In the genomic region with DNA sequence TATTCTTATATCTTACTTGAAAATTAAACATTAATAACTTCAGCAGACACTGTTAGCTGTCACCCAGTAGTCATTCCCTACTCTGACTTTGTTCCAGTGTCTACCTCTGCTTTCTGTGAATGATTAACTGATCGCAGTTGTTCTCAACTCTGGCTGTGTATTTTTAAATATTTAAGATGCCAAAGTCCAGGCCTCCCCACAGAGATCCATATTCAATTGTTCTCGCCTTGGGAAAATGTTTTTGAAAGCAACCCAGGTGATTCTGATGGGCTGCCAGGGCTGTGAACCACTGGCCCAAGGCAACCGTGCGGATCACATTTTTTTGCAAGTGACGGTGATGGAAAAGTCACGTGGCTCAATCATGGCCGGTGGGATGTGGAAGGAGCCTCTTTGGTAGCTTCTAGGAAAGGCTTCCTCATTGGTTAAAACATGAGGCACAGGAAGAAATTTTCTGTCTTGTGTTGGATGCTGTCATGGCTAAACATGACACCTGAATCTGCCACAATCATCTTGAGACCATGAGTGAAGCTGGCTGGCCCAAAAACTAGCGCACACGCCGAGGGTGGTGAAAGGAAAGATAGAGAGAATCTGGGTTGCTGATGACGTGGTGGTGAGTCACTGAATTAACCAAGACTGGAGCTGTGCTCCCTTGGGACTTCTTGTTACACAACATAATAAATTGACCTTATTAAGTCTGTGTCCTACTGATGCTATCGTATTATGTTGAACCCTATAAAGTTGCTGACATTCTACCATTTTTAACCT, we compare ENCODE assay signal across 8 cellular contexts. TPM values are rescaled to one million over a fixed set of nuclear protein-coding genes. Genes with fewer than 3 reads are reported as not detected.
DNase-seq lines count a peak whose midpoint lies in the region; ATAC-seq lines count a peak whose summit lies in the region.

No MANE protein-coding gene starts in this region.

- H3K36me3 ChIP-seq in BLaER1 treated with 17β-estradiol and CSF1 and Interleukin-3, amounts not matched to agents 10 nM and 100 nM = no peaks in the 10 kb centered on the region
- no peaks in the 10 kb centered on the region for H3K36me3 ChIP-seq in mucosa of rectum (ENCODE audit: control insufficient read depth in 2 of 2, insufficient read depth in 2 of 2, low read length in 2 of 2)

- no peaks in the 10 kb centered on the region for H3K9me3 ChIP-seq in BLaER1 treated with 17β-estradiol and CSF1 and Interleukin-3, amounts not matched to agents 10 nM and 100 nM (replicated peaks in 1 of 11)
- H3K9me3 ChIP-seq in mucosa of rectum (ENCODE audit: control insufficient read depth in 2 of 2, low read length in 2 of 2) = no peaks in the 10 kb centered on the region

- no peaks in the 10 kb centered on the region for H3K27me3 ChIP-seq in BLaER1 treated with 17β-estradiol and CSF1 and Interleukin-3, amounts not matched to agents 10 nM and 100 nM
- no peaks in the 10 kb centered on the region for H3K27me3 ChIP-seq in mucosa of rectum (ENCODE audit: control insufficient read depth in 2 of 2, insufficient read depth in 2 of 2, low read length in 2 of 2)

- peaks cover 0 to 11% (median 9%) of the 10 kb centered on the region in 10 experiments; a peak in 9 of 20 replicates for H3K4me1 ChIP-seq in BLaER1 treated with 17β-estradiol and CSF1 and Interleukin-3, amounts not matched to agents 10 nM and 100 nM
- peaks cover 5 to 15% of the 10 kb centered on the region in 2 donors for H3K4me1 ChIP-seq in mucosa of rectum (ENCODE audit: control insufficient read depth in 2 of 2, insufficient read depth in 2 of 2, low read length in 2 of 2)

- DNase-seq in LHCN-M2 (ENCODE audit: low read depth) = peak; percentile 96
- DNase-seq in caudate nucleus (lab: John Stamatoyannopoulos, UW) = peak in 39 of 61 donors; percentile 2 to 89 (median 32)
- DNase-seq in globus pallidus (ENCODE audit: low spot score) = no peak
- no peak for DNase-seq in NAMALWA (ENCODE audit: low spot score)

- ATAC-seq in GM21825 (IDR thresholded peaks at IDR 0.05; ENCODE audit: unreplicated experiment) (no peak), GM21447 (IDR thresholded peaks at IDR 0.05; ENCODE audit: unreplicated experiment) (no peak)

- no peak overlapping the region for H3K4me3 ChIP-seq in BLaER1 treated with 17β-estradiol and CSF1 and Interleukin-3, amounts not matched to agents 10 nM and 100 nM
- H3K4me3 ChIP-seq in mucosa of rectum (ENCODE audit: low read length in 2 of 2) = peak overlapping the region; percentile 43 to 49

- H3K4me2 ChIP-seq in BLaER1 treated with 17β-estradiol and CSF1 and Interleukin-3, amounts not matched to agents 10 nM and 100 nM = peak overlapping the region in 7 of 11 experiments; percentile 2 to 34 (median 28); a peak in 12 of 22 replicates

- no peak overlapping the region for H3K9ac ChIP-seq in BLaER1 treated with 17β-estradiol and CSF1 and Interleukin-3, amounts not matched to agents 10 nM and 100 nM
- no peak overlapping the region for H3K9ac ChIP-seq in mucosa of rectum (ENCODE audit: low read depth in 1 of 2, low read length in 2 of 2)

- no peaks in the 10 kb centered on the region for H4K20me1 ChIP-seq in BLaER1 treated with 17β-estradiol and CSF1 and Interleukin-3, amounts not matched to agents 10 nM and 100 nM

- peak overlapping the region in 3 of 11 experiments; percentile 5 to 32 (median 11); a peak in 1 of 22 replicates for H3K27ac ChIP-seq in BLaER1 treated with 17β-estradiol and CSF1 and Interleukin-3, amounts not matched to agents 10 nM and 100 nM
- H3K27ac ChIP-seq in caudate nucleus (ENCODE audit: low read depth, low read length) (peak overlapping the region; percentile 31), mucosa of rectum (ENCODE audit: low read depth in 2 of 2, low read length in 2 of 2) (peak overlapping the region; percentile 45 to 66)

RNA-seq across cellular contexts. Expression of gene RDH12, which starts 37.2 kb away (rescaled TPM):
- not detected in 2 replicates for total RNA-seq in LHCN-M2 (2014; rRNA removed)
- not detected for polyA plus RNA-seq in LHCN-M2 (2012)

RNA-seq across cellular contexts. Expression of gene RDH11, which starts 43.4 kb away (rescaled TPM):
- total RNA-seq in LHCN-M2 (2014; rRNA removed) = 69.7 and 78.0 TPM in 2 replicates
- 32.8 TPM for polyA plus RNA-seq in LHCN-M2 (2012)

Comparison
In these comparisons a context has a peak if more than half of its experiments do, and no peak if none do; other contexts are left out.
1. H3K4me3 ChIP-seq: peak in mucosa of rectum (2 of 2); none in BLaER1 treated with 17β-estradiol and CSF1 and Interleukin-3, amounts not matched to agents 10 nM and 100 nM (0 of 10).
2. DNase-seq: peak in LHCN-M2 (single experiment) and caudate nucleus (39 of 61); none in globus pallidus (single experiment) and NAMALWA (single experiment).